Comparison of ENCODE assay signal across 17 cellular contexts in the genomic region with DNA sequence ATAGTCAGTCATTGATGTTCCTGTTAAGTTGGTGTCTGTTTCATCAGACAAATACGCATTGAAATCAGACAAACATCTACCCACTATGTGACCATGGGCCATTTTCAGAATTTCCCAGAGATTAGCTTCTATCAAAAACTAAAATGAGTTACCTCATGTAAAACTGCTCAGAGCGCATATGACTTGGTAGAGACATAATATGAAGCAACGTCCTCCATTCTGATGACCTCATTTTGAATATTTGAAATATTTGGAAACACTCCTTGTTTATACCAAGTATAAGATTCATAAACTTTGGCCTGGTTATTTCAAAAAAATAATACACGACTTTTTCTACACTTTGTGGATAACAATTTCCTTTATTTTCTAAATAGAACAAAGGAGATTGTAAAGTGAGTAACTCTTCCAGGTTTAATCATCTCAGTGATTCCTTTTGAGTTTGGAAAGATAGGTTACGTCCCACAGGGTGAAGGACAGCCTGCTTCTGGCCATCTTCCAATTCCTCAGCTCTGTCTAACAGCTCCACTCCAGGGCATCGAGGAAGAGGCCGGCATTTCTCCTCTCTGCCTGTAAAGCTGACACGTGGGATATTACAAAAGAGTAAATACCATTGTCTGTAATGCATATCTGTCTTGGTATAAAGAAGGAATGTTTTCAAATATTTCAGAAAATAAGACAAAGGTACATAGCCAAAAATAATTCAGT.
A peak's percentile ranks its signal among the peaks of the same experiment; 100 is the strongest.
DNase-seq lines count a peak whose midpoint lies in the region; ATAC-seq and TF ChIP-seq lines count a peak whose summit lies in the region.
"Had no signal": no experiment of that assay in that cellular context is flagged by ENCODE, and none has a peak within 500 bp of the region (broad histone marks: within the 10 kb centered on the region; RNA-seq: fewer than 3 reads in every experiment).

No MANE protein-coding gene starts in this region.

- H3K4me1 Mint-ChIP-seq in osteocyte (ENCODE audit: unreplicated experiment), result no peaks in the 10 kb centered on the region
- H3K4me1 Mint-ChIP-seq: nephron, T-cell had no signal

- no peak overlapping the region for H3K4me3 Mint-ChIP-seq in osteocyte (ENCODE audit: unreplicated experiment)
- H3K4me3 Mint-ChIP-seq: nephron, T-cell had no signal

- DNase-seq in Daoy (ENCODE audit: low read depth), result peak; percentile 1
- peak; percentile 82 for DNase-seq in NCI-H2029 treated with DMSO at 0.1 percent for 48 hours (lab: John Stamatoyannopoulos, UW)
- peak; percentile 13 for DNase-seq in fibroblast of the conjunctiva (ENCODE audit: low read depth)
- no peak for DNase-seq in omental fat pad (ENCODE audit: low spot score)
- DNase-seq in osteocyte (ENCODE audit: extremely low spot score, unreplicated experiment), result no peak
- DNase-seq: activated CD4-positive, alpha-beta T cell treated with anti-CD3 and anti-CD28 coated beads, Interleukin-2, amount 50 U/mL, for 48 hours; activated gamma-delta T cell treated with Interleukin-2 at 50 U/mL for 16 hours; esophagus squamous epithelium; kidney; NCI-H1417; NK-92 treated with Interleukin-12 subunit alpha and Interleukin-12 subunit beta, amount 100 ng/mL, for 24 hours; stimulated activated CD4-positive, alpha-beta T cell treated with anti-CD3 and anti-CD28 coated beads, Interleukin-15, amount 100 ng/mL, for 24 hours; T-cell had no signal

- H3K27ac Mint-ChIP-seq in osteocyte (ENCODE audit: unreplicated experiment), result no peak overlapping the region
- H3K27ac Mint-ChIP-seq: nephron, T-cell had no signal

- H3K27me3 Mint-ChIP-seq in osteocyte (ENCODE audit: unreplicated experiment), result no peaks in the 10 kb centered on the region
- H3K27me3 Mint-ChIP-seq: T-cell had no signal

- TF ChIP-seq CTCF in omental fat pad (IDR thresholded peaks at IDR 0.05), result no peak
- TF ChIP-seq CTCF in osteocyte (IDR thresholded peaks at IDR 0.05), result no peak

- no peaks in the 10 kb centered on the region for H3K36me3 Mint-ChIP-seq in osteocyte (ENCODE audit: unreplicated experiment)
- H3K36me3 Mint-ChIP-seq: T-cell had no signal

- ATAC-seq in omental fat pad (ENCODE audit: low FRiP score) (peak; percentile 94), GM21576 (IDR thresholded peaks at IDR 0.05; ENCODE audit: unreplicated experiment) (no peak), GM19397 (IDR thresholded peaks at IDR 0.05; ENCODE audit: unreplicated experiment) (no peak), GM21825 (IDR thresholded peaks at IDR 0.05; ENCODE audit: unreplicated experiment) (no peak)
- ATAC-seq: T-cell had no signal

- no peaks in the 10 kb centered on the region for H3K9me3 Mint-ChIP-seq in osteocyte (ENCODE audit: unreplicated experiment)
- H3K9me3 Mint-ChIP-seq: nephron had no signal

Comparison
In these comparisons a context has a peak if more than half of its experiments do, and no peak if none do; other contexts are left out.
1. DNase-seq: peak in Daoy (single experiment), NCI-H2029 treated with DMSO at 0.1 percent for 48 hours (single experiment) and fibroblast of the conjunctiva (single experiment); none in omental fat pad (single experiment) and osteocyte (single experiment).